Comparison of ENCODE assay signal across 10 cellular contexts in the genomic region with DNA sequence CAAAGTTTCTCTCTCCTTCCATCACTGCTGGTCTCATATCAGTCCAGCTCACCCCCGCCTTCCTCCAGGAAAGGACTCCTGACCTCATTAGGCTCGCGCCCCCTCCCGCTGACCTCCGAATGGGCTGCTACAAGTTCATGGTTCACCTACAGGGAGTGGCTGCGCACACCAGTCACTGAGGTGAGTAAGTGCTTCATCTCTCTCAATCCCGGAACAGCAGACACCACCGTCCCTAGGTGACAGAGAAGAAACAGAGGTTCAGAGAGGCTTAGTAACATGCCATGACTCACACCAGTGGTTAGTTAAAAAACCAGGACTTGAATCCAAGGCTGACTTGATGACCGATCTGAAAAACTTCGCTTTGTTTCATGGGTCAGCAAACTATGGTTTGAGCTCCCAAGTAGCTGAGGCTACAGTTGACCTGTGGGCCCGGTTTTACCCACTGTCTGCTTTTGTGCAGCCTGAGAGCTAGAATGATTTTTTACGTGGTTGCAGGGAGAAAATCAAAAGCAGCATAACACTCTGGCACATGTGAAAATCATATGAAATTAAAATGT. TPM values are rescaled to one million over a fixed set of nuclear protein-coding genes. Genes with fewer than 3 reads are reported as not detected.
DNase-seq lines count a peak whose midpoint lies in the region; ATAC-seq lines count a peak whose summit lies in the region.
"Had no signal": no experiment of that assay in that cellular context is flagged by ENCODE, and none has a peak within 500 bp of the region (broad histone marks: within the 10 kb centered on the region; RNA-seq: fewer than 3 reads in every experiment).

No MANE protein-coding gene starts in this region.

- peak overlapping the region; percentile 86 for H3K27ac Mint-ChIP-seq in activated CD8-positive, alpha-beta memory T cell treated with anti-CD3 and anti-CD28 coated beads, Interleukin-2, amount 10 ng/mL, durations not matched to agents 7 days and 5 days
- H3K27ac Mint-ChIP-seq in stimulated activated naive CD8-positive, alpha-beta T cell treated with anti-CD3 and anti-CD28 coated beads, Interleukin-15, Interleukin-2, amounts not matched to agents 100 ng/mL and 50 ng/mL, for 24 hours: peak overlapping the region; percentile 88

- H3K9me3 ChIP-seq in aorta (ENCODE audit: control insufficient read depth, low read length): no peaks in the 10 kb centered on the region
- H3K9me3 ChIP-seq: tibial artery had no signal

- 87 to 88% methylated on average over 12 of the region's 12 CpGs for WGBS in aorta, 2 donors

- intact Hi-C loops in aorta (cut with DNase I): no loop called here

- peaks cover 35% of the 10 kb centered on the region for H3K4me1 Mint-ChIP-seq in activated CD8-positive, alpha-beta memory T cell treated with anti-CD3 and anti-CD28 coated beads, Interleukin-2, amount 10 ng/mL, durations not matched to agents 7 days and 5 days
- H3K4me1 Mint-ChIP-seq in stimulated activated naive CD8-positive, alpha-beta T cell treated with anti-CD3 and anti-CD28 coated beads, Interleukin-15, Interleukin-2, amounts not matched to agents 100 ng/mL and 50 ng/mL, for 24 hours (ENCODE audit: low read depth): peaks cover 56% of the 10 kb centered on the region

- no peak overlapping the region for H3K4me3 Mint-ChIP-seq in activated CD8-positive, alpha-beta memory T cell treated with anti-CD3 and anti-CD28 coated beads, Interleukin-2, amount 10 ng/mL, durations not matched to agents 7 days and 5 days
- no peak overlapping the region for H3K4me3 Mint-ChIP-seq in stimulated activated naive CD8-positive, alpha-beta T cell treated with anti-CD3 and anti-CD28 coated beads, Interleukin-15, Interleukin-2, amounts not matched to agents 100 ng/mL and 50 ng/mL, for 24 hours

- peaks cover 1% of the 10 kb centered on the region for H3K36me3 Mint-ChIP-seq in activated CD8-positive, alpha-beta memory T cell treated with anti-CD3 and anti-CD28 coated beads, Interleukin-2, amount 10 ng/mL, durations not matched to agents 7 days and 5 days
- H3K36me3 Mint-ChIP-seq in stimulated activated naive CD8-positive, alpha-beta T cell treated with anti-CD3 and anti-CD28 coated beads, Interleukin-15, Interleukin-2, amounts not matched to agents 100 ng/mL and 50 ng/mL, for 24 hours (ENCODE audit: low read depth): peaks cover 5% of the 10 kb centered on the region

- no peak overlapping the region for H3K4me3 ChIP-seq in aorta (ENCODE audit: low read length in 2 of 2)
- H3K4me3 ChIP-seq: tibial artery had no signal

- H3K36me3 ChIP-seq in aorta (ENCODE audit: control insufficient read depth in 1 of 2, insufficient read depth in 2 of 2, low read length in 1 of 2): no peaks in the 10 kb centered on the region
- H3K36me3 ChIP-seq: tibial artery had no signal

- ATAC-seq in activated CD8-positive, alpha-beta memory T cell treated with anti-CD3 and anti-CD28 coated beads, Interleukin-2, amount 10 ng/mL, durations not matched to agents 7 days and 5 days: peak; percentile 95
- no peak for ATAC-seq in aorta (ENCODE audit: low FRiP score)

- CTCF ChIA-PET in activated CD8-positive, alpha-beta memory T cell treated with anti-CD3 and anti-CD28 coated beads, Interleukin-2, amount 10 ng/mL, durations not matched to agents 7 days and 5 days (lab: Charles Lee): interaction anchor here (1.6 kb wide), 1 partner anchor 14 kb away, joined by 4 read pairs; no protein-coding TSS in a partner anchor

- H3K27ac ChIP-seq in aorta (ENCODE audit: low read depth in 1 of 2, low read length in 2 of 2): no peak overlapping the region
- H3K27ac ChIP-seq: tibial artery had no signal

- H3K27me3 Mint-ChIP-seq in activated CD8-positive, alpha-beta memory T cell treated with anti-CD3 and anti-CD28 coated beads, Interleukin-2, amount 10 ng/mL, durations not matched to agents 7 days and 5 days: no peaks in the 10 kb centered on the region
- H3K27me3 Mint-ChIP-seq in stimulated activated naive CD8-positive, alpha-beta T cell treated with anti-CD3 and anti-CD28 coated beads, Interleukin-15, Interleukin-2, amounts not matched to agents 100 ng/mL and 50 ng/mL, for 24 hours: no peaks in the 10 kb centered on the region

- DNase-seq in activated CD8-positive, alpha-beta memory T cell treated with anti-CD3 and anti-CD28 coated beads, Interleukin-2, amount 10 ng/mL, durations not matched to agents 7 days and 5 days: peak; percentile 77
- no peak for DNase-seq in activated CD8-positive, alpha-beta memory T cell treated with anti-CD3 and anti-CD28 coated beads for 24 hours
- DNase-seq in activated T-cell treated with anti-CD3 and anti-CD28 coated beads, Interleukin-2, amount 50 U/mL, for 48 hours: peak; percentile 71 to 78
- DNase-seq in hepatic stellate cell (ENCODE audit: low spot score): peak; percentile 40
- no peak for DNase-seq in GM19238 (ENCODE audit: insufficient read length, low spot score)
- no peak for DNase-seq in aorta
- no peak for DNase-seq in HUDEP-2 (lab: John Stamatoyannopoulos, UW; ENCODE audit: unreplicated experiment in 76 of 76)
- DNase-seq: NCI-H1417 treated with DMSO at 0.1 percent for 48 hours, tibial artery had no signal

- H3K4me1 ChIP-seq in aorta (ENCODE audit: control insufficient read depth in 1 of 2, insufficient read depth in 2 of 2, low read length in 2 of 2): no peaks in the 10 kb centered on the region

- H3K9me3 Mint-ChIP-seq in activated CD8-positive, alpha-beta memory T cell treated with anti-CD3 and anti-CD28 coated beads, Interleukin-2, amount 10 ng/mL, durations not matched to agents 7 days and 5 days (ENCODE audit: low read depth): no peaks in the 10 kb centered on the region
- H3K9me3 Mint-ChIP-seq in stimulated activated naive CD8-positive, alpha-beta T cell treated with anti-CD3 and anti-CD28 coated beads, Interleukin-15, Interleukin-2, amounts not matched to agents 100 ng/mL and 50 ng/mL, for 24 hours: no peaks in the 10 kb centered on the region

- H3K27me3 ChIP-seq in aorta (ENCODE audit: control insufficient read depth in 1 of 2, insufficient read depth in 2 of 2, low read length in 1 of 2): no peaks in the 10 kb centered on the region
- H3K27me3 ChIP-seq: tibial artery had no signal

RNA-seq across cellular contexts. Expression of gene ZFP36L2, which starts 42.0 kb away (rescaled TPM):
- total RNA-seq in activated CD8-positive, alpha-beta memory T cell treated with anti-CD3 and anti-CD28 coated beads, Interleukin-2, amount 10 ng/mL, durations not matched to agents 7 days and 5 days: 100 to 1,000 TPM; 118 to 158 TPM
- 100 to 1,000 TPM; 180 to 231 TPM for total RNA-seq in aorta
- 100 to 1,000 TPM in 1 of 2 donors, 10 to 100 TPM in 1; 71.9 to 118 TPM for polyA plus RNA-seq in aorta

Comparison
In these comparisons a context has a peak if more than half of its experiments do, and no peak if none do; other contexts are left out.
1. DNase-seq: peak in activated CD8-positive, alpha-beta memory T cell treated with anti-CD3 and anti-CD28 coated beads, Interleukin-2, amount 10 ng/mL, durations not matched to agents 7 days and 5 days (single experiment), activated T-cell treated with anti-CD3 and anti-CD28 coated beads, Interleukin-2, amount 50 U/mL, for 48 hours (2 of 2) and hepatic stellate cell (single experiment); none in activated CD8-positive, alpha-beta memory T cell treated with anti-CD3 and anti-CD28 coated beads for 24 hours (single experiment), GM19238 (single experiment), aorta (0 of 2) and HUDEP-2 (0 of 76).